Comparison of ENCODE assay signal across 8 cellular contexts in genomic region chr16:67546761-67547422, GRCh38. TPM values are rescaled to one million over a fixed set of nuclear protein-coding genes. Genes with fewer than 3 reads are reported as not detected.
A peak's percentile ranks its signal among the peaks of the same experiment; 100 is the strongest.
DNase-seq lines count a peak whose midpoint lies in the region; FAIRE-seq and TF ChIP-seq lines count a peak whose summit lies in the region.

No MANE protein-coding gene starts in this region.

- H3K79me2 ChIP-seq in mammary epithelial cell (ENCODE audit: insufficient read depth, low read length) (no peaks in the 10 kb centered on the region), keratinocyte (ENCODE audit: control insufficient read depth, insufficient read depth, low read length) (no peaks in the 10 kb centered on the region)

- H3K27ac ChIP-seq in VCaP (peak overlapping the region; percentile 42), mammary epithelial cell (ENCODE audit: insufficient read depth, low read depth, low read length) (no peak overlapping the region), keratinocyte (ENCODE audit: control insufficient read depth, insufficient read depth, low read length) (no peak overlapping the region)

- DNase-seq in NCI-H510A treated with DMSO at 0.1 percent for 48 hours (lab: John Stamatoyannopoulos, UW) (peak; percentile 52), NCI-H510A (lab: John Stamatoyannopoulos, UW) (no peak), mammary epithelial cell (peak; percentile 45), keratinocyte (ENCODE audit: low read depth, low spot score) (no peak), amniotic stem cell (lab: John Stamatoyannopoulos, UW) (no peak)
- peak; percentile 80 for DNase-seq in stimulated activated CD4-positive, alpha-beta T cell treated with anti-CD3 and anti-CD28 coated beads, Interleukin-15, amount 100 ng/mL, for 24 hours

- TF ChIP-seq CTCF in LNCAP (IDR thresholded peaks at IDR 0.05) (peak; percentile 97), VCaP (conservative IDR thresholded peaks at IDR 0.05) (peak; percentile 90), mammary epithelial cell (conservative IDR thresholded peaks at IDR 0.05 in 1 of 2, IDR thresholded peaks at IDR 0.05 in 1 of 2; ENCODE audit: extremely low read depth in 1 of 2, insufficient read depth in 1 of 2, low read depth in 1 of 2, low read length in 2 of 2) (peak; percentile 93 to 94), keratinocyte (optimal IDR thresholded peaks at IDR 0.05 in 1 of 3, IDR thresholded peaks at IDR 0.05 in 1 of 3, conservative IDR thresholded peaks at IDR 0.05 in 1 of 3; ENCODE audit: extremely low read depth in 1 of 3, insufficient read depth in 2 of 3, low read length in 3 of 3) (peak; percentile 92 to 98 (median 96))

- intact Hi-C loops in mammary epithelial cell (cut with micrococcal nuclease), result loop anchor here (1.0 kb wide), 4 partner anchors 15 to 121 kb away; partner anchors contain the start of gene CTCF

- WGBS in mammary epithelial cell (ENCODE audit: low coverage, missing lambda C conversion rate), result 26% methylated on average over 7 of the region's 7 CpGs

- H3K9me3 ChIP-seq in mammary epithelial cell (replicated peaks; ENCODE audit: insufficient read depth, low read length), result no peaks in the 10 kb centered on the region
- H3K9me3 ChIP-seq in keratinocyte (ENCODE audit: control insufficient read depth, low read depth, low read length), result no peaks in the 10 kb centered on the region

- CTCF ChIA-PET in mammary epithelial cell (lab: Charles Lee; ENCODE audit: low non-redundant PET), result interaction anchor here (0.6 to 2.2 kb wide), 7 partner anchors 10 to 173 kb away, joined by 3 to 16 read pairs (median 3); partner anchors contain the start of gene CTCF

- H4K20me1 ChIP-seq in mammary epithelial cell (ENCODE audit: insufficient read depth, low read length) (no peaks in the 10 kb centered on the region), keratinocyte (ENCODE audit: control insufficient read depth, extremely low read depth, insufficient read depth, low read length) (peaks cover 4% of the 10 kb centered on the region)

- H3K36me3 ChIP-seq in mammary epithelial cell (ENCODE audit: insufficient read depth, low read length) (no peaks in the 10 kb centered on the region), keratinocyte (ENCODE audit: control insufficient read depth in 2 of 2, extremely low read depth in 1 of 2, insufficient read depth in 2 of 2, low read length in 2 of 2) (peaks cover 15 to 29% of the 10 kb centered on the region in 2 experiments)

- in situ Hi-C loops in mammary epithelial cell (cut with MboI; ENCODE audit: low sequenced_read_pairs in 2 of 2), result no loop called here

- H3K4me1 ChIP-seq in mammary epithelial cell (ENCODE audit: insufficient read depth, low read length), result peaks cover 26% of the 10 kb centered on the region
- peaks cover 11% of the 10 kb centered on the region for H3K4me1 ChIP-seq in keratinocyte (ENCODE audit: control insufficient read depth, extremely low read depth, insufficient read depth, low read length)

- FAIRE-seq in keratinocyte (lab: Jason Lieb, UNC), result peak; percentile 77

- H3K9me1 ChIP-seq in keratinocyte (ENCODE audit: control insufficient read depth, extremely low read depth, insufficient read depth, low read length), result no peaks in the 10 kb centered on the region

- BruUV-seq in mammary epithelial cell (replicated peaks; lab: Mats Ljungman, UMichigan), result no TSS peak

- H3K9ac ChIP-seq in mammary epithelial cell (ENCODE audit: insufficient read depth, low read length), result no peak overlapping the region
- H3K9ac ChIP-seq in keratinocyte (ENCODE audit: control insufficient read depth, extremely low read depth, insufficient read depth, low read length), result no peak overlapping the region

- H3K4me3 ChIP-seq in mammary epithelial cell (replicated peaks in 1 of 3; ENCODE audit: insufficient read depth in 1 of 3, low read depth in 2 of 3, low read length in 3 of 3) (no peak overlapping the region), keratinocyte (ENCODE audit: control insufficient read depth in 2 of 3, extremely low read depth in 1 of 3, insufficient read depth in 2 of 3, low read depth in 1 of 3, low read length in 3 of 3) (no peak overlapping the region)

- H3K27me3 ChIP-seq in mammary epithelial cell (ENCODE audit: insufficient read depth, low read length) (no peaks in the 10 kb centered on the region), keratinocyte (ENCODE audit: control insufficient read depth, extremely low read depth, insufficient read depth, low read length) (no peaks in the 10 kb centered on the region)

- dilution Hi-C loops in mammary epithelial cell (cut with HindIII; ENCODE audit: low sequenced_read_pairs) (no loop called here), keratinocyte (cut with MboI; ENCODE audit: extremely low pct_ligation_motif_present, low sequenced_read_pairs) (no loop called here)

- no peak overlapping the region for H3K4me2 ChIP-seq in mammary epithelial cell (ENCODE audit: insufficient read depth, low read depth, low read length)
- no peak overlapping the region for H3K4me2 ChIP-seq in keratinocyte (ENCODE audit: control insufficient read depth, extremely low read depth, insufficient read depth, low read depth, low read length)

- H2AFZ ChIP-seq in mammary epithelial cell (ENCODE audit: low read depth, low read length), result no peak overlapping the region
- H2AFZ ChIP-seq in keratinocyte (ENCODE audit: control insufficient read depth, low read length), result no peak overlapping the region

RNA-seq across cellular contexts. Expression of gene CTCF, which starts 15.4 kb away (rescaled TPM):
- 10 to 100 TPM; 21.7 to 31.2 TPM for total RNA-seq in mammary epithelial cell
- 21.6 TPM for polyA plus RNA-seq in mammary epithelial cell
- 44.1 TPM for polyA minus RNA-seq in mammary epithelial cell
- polyA plus RNA-seq in keratinocyte, result 15.2 to 31.7 TPM (median 21.4 TPM) in 3 replicates
- polyA plus RNA-seq in keratinocyte (2011; ENCODE audit: low read depth), result 17.6 TPM
- polyA plus RNA-seq in keratinocyte (2011; cell fraction: cytosol; rRNA removed), result 18.4 and 23.8 TPM in 2 replicates
- 26.5 and 30.7 TPM in 2 replicates for polyA plus RNA-seq in keratinocyte (2011; cell fraction: nucleus; rRNA removed)
- 18.4 and 23.9 TPM in 2 replicates for polyA plus RNA-seq in keratinocyte (2012; ENCODE audit: low replicate concordance)
- polyA minus RNA-seq in keratinocyte, result 19.8 to 29.2 TPM (median 28.2 TPM) in 3 replicates
- polyA minus RNA-seq in keratinocyte (2011; cell fraction: cytosol; rRNA and poly(A)+ RNA removed), result 14.0 TPM
- polyA minus RNA-seq in keratinocyte (2011; cell fraction: nucleus; rRNA and poly(A)+ RNA removed), result 13.1 and 22.4 TPM in 2 replicates

RNA-seq across cellular contexts. Expression of gene RIPOR1, which starts 18.3 kb away (rescaled TPM):
- 10 to 100 TPM; 35.3 to 64.8 TPM for total RNA-seq in mammary epithelial cell
- polyA plus RNA-seq in mammary epithelial cell (15.3 TPM), keratinocyte (4.1 to 19.4 TPM (median 5.3 TPM) in 3 replicates)
- polyA minus RNA-seq in mammary epithelial cell (47.3 TPM), keratinocyte (11.6 to 81.6 TPM (median 12.0 TPM) in 3 replicates)
- 23.7 TPM for polyA plus RNA-seq in keratinocyte (2011; ENCODE audit: low read depth)
- polyA plus RNA-seq in keratinocyte (2011; cell fraction: cytosol; rRNA removed), result 8.8 and 15.4 TPM in 2 replicates
- polyA plus RNA-seq in keratinocyte (2011; cell fraction: nucleus; rRNA removed), result 34.0 and 34.2 TPM in 2 replicates
- polyA plus RNA-seq in keratinocyte (2012; ENCODE audit: low replicate concordance), result 15.6 and 36.3 TPM in 2 replicates
- polyA minus RNA-seq in keratinocyte (2011; cell fraction: cytosol; rRNA and poly(A)+ RNA removed), result 24.7 TPM
- 24.6 and 37.6 TPM in 2 replicates for polyA minus RNA-seq in keratinocyte (2011; cell fraction: nucleus; rRNA and poly(A)+ RNA removed)

Comparison
In these comparisons a context has a peak if more than half of its experiments do, and no peak if none do; other contexts are left out.
1. DNase-seq: peak in NCI-H510A treated with DMSO at 0.1 percent for 48 hours (single experiment), mammary epithelial cell (single experiment) and stimulated activated CD4-positive, alpha-beta T cell treated with anti-CD3 and anti-CD28 coated beads, Interleukin-15, amount 100 ng/mL, for 24 hours (single experiment); none in NCI-H510A (single experiment), keratinocyte (single experiment) and amniotic stem cell (single experiment).
2. Peak in every context shown above with its lines, with median percentiles within 50 percentile points of each other: CTCF ChIP-seq.